ENCODE assay signal across 8 cellular contexts in genomic region chr18:75727479-75727878, GRCh38.
DNase-seq lines count a peak whose midpoint lies in the region; ATAC-seq lines count a peak whose summit lies in the region.

No MANE protein-coding gene starts in this region.

- H3K9me3 Mint-ChIP-seq in activated CD8-positive, alpha-beta T cell treated with anti-CD3 and anti-CD28 coated beads, Interleukin-2, amount 10 ng/mL, durations not matched to agents 7 days and 5 days (ENCODE audit: insufficient read depth) = no peaks in the 10 kb centered on the region
- no peaks in the 10 kb centered on the region for H3K9me3 Mint-ChIP-seq in stimulated activated naive CD8-positive, alpha-beta T cell treated with anti-CD3 and anti-CD28 coated beads, Interleukin-15, amount 100 ng/mL, for 72 hours

- H3K27me3 Mint-ChIP-seq in activated CD8-positive, alpha-beta T cell treated with anti-CD3 and anti-CD28 coated beads, Interleukin-2, amount 10 ng/mL, durations not matched to agents 7 days and 5 days (ENCODE audit: low read depth) = no peaks in the 10 kb centered on the region
- peaks cover 55% of the 10 kb centered on the region for H3K27me3 Mint-ChIP-seq in stimulated activated naive CD8-positive, alpha-beta T cell treated with anti-CD3 and anti-CD28 coated beads, Interleukin-15, amount 100 ng/mL, for 72 hours

- peak; percentile 63 for DNase-seq in activated effector memory CD4-positive, alpha-beta T cell treated with anti-CD3 and anti-CD28 coated beads, Interleukin-2, amount 50 U/mL, for 16 hours
- no peak for DNase-seq in activated effector memory CD4-positive, alpha-beta T cell treated with Interleukin-2 at 50 U/mL for 16 hours
- DNase-seq in NCI-H1048 (lab: John Stamatoyannopoulos, UW) = peak; percentile 29
- peak; percentile 41 for DNase-seq in activated CD8-positive, alpha-beta T cell treated with anti-CD3 and anti-CD28 coated beads, Interleukin-2, amount 10 ng/mL, durations not matched to agents 7 days and 5 days
- peak; percentile 47 for DNase-seq in inferior parietal cortex (ENCODE audit: extremely low spot score)
- DNase-seq in stimulated activated naive CD8-positive, alpha-beta T cell treated with anti-CD3 and anti-CD28 coated beads, Interleukin-15, amount 100 ng/mL, for 72 hours = peak; percentile 20 to 26
- no peak for DNase-seq in NCI-H226

- POLR2A ChIA-PET in activated CD8-positive, alpha-beta T cell treated with anti-CD3 and anti-CD28 coated beads, Interleukin-2, amount 10 ng/mL, durations not matched to agents 7 days and 5 days (lab: Charles Lee) = no interaction called here

- CTCF ChIA-PET in activated CD8-positive, alpha-beta T cell treated with anti-CD3 and anti-CD28 coated beads, Interleukin-2, amount 10 ng/mL, durations not matched to agents 7 days and 5 days (lab: Charles Lee) = interaction anchor here (1.3 to 1.5 kb wide), 2 partner anchors 10 to 30 kb away, joined by 4 read pairs; no protein-coding TSS in a partner anchor

- no peaks in the 10 kb centered on the region for H3K36me3 Mint-ChIP-seq in activated CD8-positive, alpha-beta T cell treated with anti-CD3 and anti-CD28 coated beads, Interleukin-2, amount 10 ng/mL, durations not matched to agents 7 days and 5 days (ENCODE audit: low read depth)

- H3K4me1 Mint-ChIP-seq in activated CD8-positive, alpha-beta T cell treated with anti-CD3 and anti-CD28 coated beads, Interleukin-2, amount 10 ng/mL, durations not matched to agents 7 days and 5 days (ENCODE audit: low read depth) = no peaks in the 10 kb centered on the region
- H3K4me1 Mint-ChIP-seq in stimulated activated naive CD8-positive, alpha-beta T cell treated with anti-CD3 and anti-CD28 coated beads, Interleukin-15, amount 100 ng/mL, for 72 hours = no peaks in the 10 kb centered on the region

- ATAC-seq in activated CD8-positive, alpha-beta T cell treated with anti-CD3 and anti-CD28 coated beads, Interleukin-2, amount 10 ng/mL, durations not matched to agents 7 days and 5 days = no peak
- ATAC-seq in stimulated activated naive CD8-positive, alpha-beta T cell treated with anti-CD3 and anti-CD28 coated beads, Interleukin-15, amount 100 ng/mL, for 72 hours = no peak
- ATAC-seq in HG02798 (IDR thresholded peaks at IDR 0.05; ENCODE audit: poor library complexity, unreplicated experiment) = no peak

- H3K4me3 Mint-ChIP-seq in activated CD8-positive, alpha-beta T cell treated with anti-CD3 and anti-CD28 coated beads, Interleukin-2, amount 10 ng/mL, durations not matched to agents 7 days and 5 days = no peak overlapping the region
- H3K4me3 Mint-ChIP-seq in stimulated activated naive CD8-positive, alpha-beta T cell treated with anti-CD3 and anti-CD28 coated beads, Interleukin-15, amount 100 ng/mL, for 72 hours = no peak overlapping the region

- H3K27ac Mint-ChIP-seq in activated CD8-positive, alpha-beta T cell treated with anti-CD3 and anti-CD28 coated beads, Interleukin-2, amount 10 ng/mL, durations not matched to agents 7 days and 5 days = no peak overlapping the region
- H3K27ac Mint-ChIP-seq in stimulated activated naive CD8-positive, alpha-beta T cell treated with anti-CD3 and anti-CD28 coated beads, Interleukin-15, amount 100 ng/mL, for 72 hours = no peak overlapping the region

Comparison
In these comparisons a context has a peak if more than half of its experiments do, and no peak if none do; other contexts are left out.
1. DNase-seq: peak in activated effector memory CD4-positive, alpha-beta T cell treated with anti-CD3 and anti-CD28 coated beads, Interleukin-2, amount 50 U/mL, for 16 hours (single experiment), NCI-H1048 (single experiment), activated CD8-positive, alpha-beta T cell treated with anti-CD3 and anti-CD28 coated beads, Interleukin-2, amount 10 ng/mL, durations not matched to agents 7 days and 5 days (single experiment), inferior parietal cortex (single experiment) and stimulated activated naive CD8-positive, alpha-beta T cell treated with anti-CD3 and anti-CD28 coated beads, Interleukin-15, amount 100 ng/mL, for 72 hours (2 of 2); none in activated effector memory CD4-positive, alpha-beta T cell treated with Interleukin-2 at 50 U/mL for 16 hours (single experiment) and NCI-H226 (single experiment).